ENCODE assay signal across 8 cellular contexts in genomic region chr7:65722361-65722792, GRCh38.
A peak's percentile ranks its signal among the peaks of the same experiment; 100 is the strongest.
DNase-seq lines count a peak whose midpoint lies in the region; ATAC-seq, FAIRE-seq and TF ChIP-seq lines count a peak whose summit lies in the region.

No MANE protein-coding gene starts in this region.

- peak; percentile 21 for DNase-seq in D721Med (ENCODE audit: insufficient read length, low spot score)
- DNase-seq in GM23248, result peak; percentile 23
- DNase-seq in NCI-H146 treated with DMSO at 0.1 percent for 48 hours (lab: John Stamatoyannopoulos, UW; ENCODE audit: unreplicated experiment), result peak; percentile 94
- peak; percentile 40 to 59 for DNase-seq in breast epithelium (ENCODE audit: low spot score in 2 of 2)
- DNase-seq in left lung, result peak in 1 of 2 donors; percentile 47
- peak; percentile 8 to 41 for DNase-seq in stimulated activated CD8-positive, alpha-beta memory T cell treated with anti-CD3 and anti-CD28 coated beads, Interleukin-15, amount 100 ng/mL, for 4 hours (ENCODE audit: low read depth in 2 of 2)

- H3K9me3 ChIP-seq in GM23248 (ENCODE audit: low read depth), result no peaks in the 10 kb centered on the region
- no peaks in the 10 kb centered on the region for H3K9me3 ChIP-seq in breast epithelium
- no peaks in the 10 kb centered on the region for H3K9me3 ChIP-seq in left lung

- intact Hi-C loops in breast epithelium (cut with DNase I; ENCODE audit: low total_unique reads), result no loop called here
- intact Hi-C loops in left lung (cut with DNase I), result no loop called here

- FAIRE-seq in D721Med (lab: Jason Lieb, UNC), result no peak

- H3K27me3 ChIP-seq in GM23248 (replicated peaks; ENCODE audit: insufficient read depth) (no peaks in the 10 kb centered on the region), breast epithelium (no peaks in the 10 kb centered on the region), left lung (no peaks in the 10 kb centered on the region)

- WGBS in GM23248 (ENCODE audit: low coverage in 1 of 2, low lambda C conversion rate in 2 of 2, missing lambda C conversion rate in 2 of 2), 2 experiments, result 34 to 38% methylated on average over 11 of the region's 11 CpGs

- no peak overlapping the region for H2AFZ ChIP-seq in GM23248

- H3K4me1 ChIP-seq in GM23248 (ENCODE audit: insufficient read depth), result no peaks in the 10 kb centered on the region
- H3K4me1 ChIP-seq in breast epithelium, result no peaks in the 10 kb centered on the region
- H3K4me1 ChIP-seq in left lung, result no peaks in the 10 kb centered on the region

- TF ChIP-seq POLR2A in breast epithelium (IDR thresholded peaks at IDR 0.05), result no peak

- no peak overlapping the region for H3K9ac ChIP-seq in GM23248

- no peak overlapping the region for H3K4me2 ChIP-seq in GM23248 (ENCODE audit: unreplicated experiment)

- no peaks in the 10 kb centered on the region for H3K9me2 ChIP-seq in GM23248 (ENCODE audit: insufficient read depth)

- H3K27ac ChIP-seq in GM23248 (no peak overlapping the region), breast epithelium (no peak overlapping the region), left lung (no peak overlapping the region)

- TF ChIP-seq CTCF in D721Med (IDR thresholded peaks at IDR 0.05; ENCODE audit: insufficient read depth, missing control alignments) (peak; percentile 75), WI38 (IDR thresholded peaks at IDR 0.05; ENCODE audit: low read depth, low read length) (peak; percentile 71), breast epithelium (IDR thresholded peaks at IDR 0.05) (peak; percentile 23 to 67 (median 30)), left lung (IDR thresholded peaks at IDR 0.05) (peak; percentile 74 to 76)

- H3K79me2 ChIP-seq in GM23248 (ENCODE audit: insufficient read depth), result no peaks in the 10 kb centered on the region

- no peaks in the 10 kb centered on the region for H3F3A ChIP-seq in GM23248 (ENCODE audit: insufficient read depth)

- no peak overlapping the region for H3K4me3 ChIP-seq in GM23248
- no peak overlapping the region for H3K4me3 ChIP-seq in WI38 (ENCODE audit: low read depth, low read length)
- no peak overlapping the region for H3K4me3 ChIP-seq in breast epithelium
- no peak overlapping the region for H3K4me3 ChIP-seq in left lung

- H3K36me3 ChIP-seq in GM23248 (ENCODE audit: low read depth), result no peaks in the 10 kb centered on the region
- no peaks in the 10 kb centered on the region for H3K36me3 ChIP-seq in breast epithelium
- peaks cover 0 to 6% of the 10 kb centered on the region in 2 donors for H3K36me3 ChIP-seq in left lung

- in situ Hi-C loops in GM23248 (cut with MboI), result no loop called here

- no peaks in the 10 kb centered on the region for H4K20me1 ChIP-seq in GM23248 (ENCODE audit: insufficient read depth)

- ATAC-seq in left lung, result peak; percentile 97
- ATAC-seq in GM21576 (IDR thresholded peaks at IDR 0.05; ENCODE audit: unreplicated experiment), result no peak
